In the genomic region with DNA sequence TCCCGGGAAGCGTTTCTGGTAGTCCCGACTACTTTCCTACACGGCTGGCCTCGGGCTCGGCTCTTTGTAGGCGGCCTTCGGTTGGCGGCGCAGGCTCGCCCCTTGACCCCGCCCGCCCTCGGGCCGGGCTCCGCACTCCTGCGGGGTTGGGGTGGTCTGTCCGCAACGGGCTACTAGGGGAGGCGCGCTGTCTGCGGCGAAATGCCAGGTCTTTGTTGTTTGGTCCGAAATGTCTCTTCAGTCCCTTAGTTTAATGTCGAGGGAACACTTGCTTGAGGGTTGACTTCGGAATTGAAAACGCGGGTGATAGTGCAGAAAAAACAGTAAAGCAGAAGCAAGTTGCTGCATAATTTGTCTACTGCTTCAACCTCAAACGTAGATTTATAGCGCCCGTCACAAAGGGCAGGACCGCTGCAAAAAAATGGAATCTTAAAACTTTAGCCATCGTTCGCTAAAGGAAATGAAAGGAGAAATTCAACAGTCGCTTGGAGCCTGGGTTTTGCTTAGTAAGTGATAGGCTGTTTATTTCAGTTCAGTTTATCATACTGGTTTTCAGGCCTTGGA, we compare ENCODE assay signal across 8 cellular contexts. TPM values are rescaled to one million over a fixed set of nuclear protein-coding genes. Genes with fewer than 3 reads are reported as not detected.
DNase-seq lines count a peak whose midpoint lies in the region; ATAC-seq and TF ChIP-seq lines count a peak whose summit lies in the region.

No MANE protein-coding gene starts in this region.

- in situ Hi-C loops in mammary epithelial cell (cut with MboI; ENCODE audit: low sequenced_read_pairs in 2 of 2) = no loop called here

- H3K4me2 ChIP-seq in mammary epithelial cell (ENCODE audit: insufficient read depth, low read depth, low read length) = peak overlapping the region; percentile 81

- H3K4me3 ChIP-seq in mammary epithelial cell (replicated peaks in 1 of 3; ENCODE audit: insufficient read depth in 1 of 3, low read depth in 2 of 3, low read length in 3 of 3) (peak overlapping the region; percentile 78 to 96 (median 93)), lower lobe of right lung (peak overlapping the region; percentile 79), upper lobe of right lung (peak overlapping the region; percentile 92)

- no peaks in the 10 kb centered on the region for H4K20me1 ChIP-seq in mammary epithelial cell (ENCODE audit: insufficient read depth, low read length)

- intact Hi-C loops in mammary epithelial cell (cut with micrococcal nuclease) = loop anchor here (10.0 kb wide), 1 partner anchor 610 kb away; a partner anchor contains a TSS
- intact Hi-C loops in lower lobe of right lung (cut with DNase I) = no loop called here
- intact Hi-C loops in upper lobe of right lung (cut with DNase I) = no loop called here

- H3K9me3 ChIP-seq in mammary epithelial cell (replicated peaks; ENCODE audit: insufficient read depth, low read length) = no peaks in the 10 kb centered on the region
- H3K9me3 ChIP-seq in lower lobe of right lung = no peaks in the 10 kb centered on the region
- no peaks in the 10 kb centered on the region for H3K9me3 ChIP-seq in upper lobe of right lung

- CTCF ChIA-PET in mammary epithelial cell (lab: Charles Lee; ENCODE audit: low non-redundant PET) = interaction anchor here (0.7 kb wide), 2 partner anchors 16 to 20 kb away, joined by 3 read pairs; no protein-coding TSS in a partner anchor

- H3K27me3 ChIP-seq in mammary epithelial cell (ENCODE audit: insufficient read depth, low read length) (no peaks in the 10 kb centered on the region), lower lobe of right lung (ENCODE audit: low read depth) (no peaks in the 10 kb centered on the region), upper lobe of right lung (no peaks in the 10 kb centered on the region)

- ATAC-seq in HG02571 (IDR thresholded peaks at IDR 0.05; ENCODE audit: unreplicated experiment) (peak; percentile 45), lower lobe of right lung (peak; percentile 65 to 72), upper lobe of right lung (peak; percentile 54)

- DNase-seq in NCI-H526 (lab: John Stamatoyannopoulos, UW) (peak; percentile 43 to 46), NCI-H526 treated with DMSO at 0.1 percent for 48 hours (lab: John Stamatoyannopoulos, UW) (no peak), MV-4-11 (lab: John Stamatoyannopoulos, UW) (peak; percentile 58), mammary epithelial cell (no peak), lower lobe of right lung (no peak), upper lobe of right lung (no peak), Ammon's horn (ENCODE audit: low spot score) (no peak)

- H3K9ac ChIP-seq in mammary epithelial cell (ENCODE audit: insufficient read depth, low read length) = peak overlapping the region; percentile 90

- no peak for TF ChIP-seq CTCF in mammary epithelial cell (conservative IDR thresholded peaks at IDR 0.05 in 1 of 2, IDR thresholded peaks at IDR 0.05 in 1 of 2; ENCODE audit: extremely low read depth in 1 of 2, insufficient read depth in 1 of 2, low read depth in 1 of 2, low read length in 2 of 2)
- TF ChIP-seq CTCF in lower lobe of right lung (IDR thresholded peaks at IDR 0.05) = no peak
- no peak for TF ChIP-seq CTCF in upper lobe of right lung (IDR thresholded peaks at IDR 0.05)

- H3K4me1 ChIP-seq in mammary epithelial cell (ENCODE audit: insufficient read depth, low read length) (peaks cover 32% of the 10 kb centered on the region), lower lobe of right lung (peaks cover 57% of the 10 kb centered on the region), upper lobe of right lung (peaks cover 42% of the 10 kb centered on the region)

- peak overlapping the region; percentile 97 for H2AFZ ChIP-seq in mammary epithelial cell (ENCODE audit: low read depth, low read length)

- H3K27ac ChIP-seq in mammary epithelial cell (ENCODE audit: insufficient read depth, low read depth, low read length) = peak overlapping the region; percentile 77
- H3K27ac ChIP-seq in lower lobe of right lung = peak overlapping the region; percentile 95
- H3K27ac ChIP-seq in upper lobe of right lung = peak overlapping the region; percentile 95

- TSS peak; percentile 39 for BruUV-seq in mammary epithelial cell (replicated peaks; lab: Mats Ljungman, UMichigan)

- H3K79me2 ChIP-seq in mammary epithelial cell (ENCODE audit: insufficient read depth, low read length) = peaks cover 68% of the 10 kb centered on the region

- H3K36me3 ChIP-seq in mammary epithelial cell (ENCODE audit: insufficient read depth, low read length) = peaks cover 5% of the 10 kb centered on the region
- peaks cover 23% of the 10 kb centered on the region for H3K36me3 ChIP-seq in lower lobe of right lung
- H3K36me3 ChIP-seq in upper lobe of right lung = peaks cover 10% of the 10 kb centered on the region

- dilution Hi-C loops in mammary epithelial cell (cut with HindIII; ENCODE audit: low sequenced_read_pairs) = no loop called here

- WGBS in mammary epithelial cell (ENCODE audit: low coverage, missing lambda C conversion rate) = 0% methylated on average over 10 of the region's 35 CpGs

RNA-seq across cellular contexts. Expression of a gene that starts 0.4 kb away (rescaled TPM):
- total RNA-seq in mammary epithelial cell = 10 to 100 TPM; 36.6 to 99.9 TPM
- polyA plus RNA-seq in mammary epithelial cell = 78.8 TPM
- 78.0 TPM for polyA minus RNA-seq in mammary epithelial cell
- total RNA-seq in lower lobe of right lung = 44.6 TPM
- 34.4 TPM for total RNA-seq in upper lobe of right lung

RNA-seq across cellular contexts. Expression of a gene that starts 0.5 kb away (rescaled TPM):
- total RNA-seq in mammary epithelial cell = 10 to 100 TPM; 23.4 to 30.2 TPM
- polyA plus RNA-seq in mammary epithelial cell = 14.8 TPM
- polyA minus RNA-seq in mammary epithelial cell = not detected
- total RNA-seq in lower lobe of right lung = 17.9 TPM
- total RNA-seq in upper lobe of right lung = 19.5 TPM

RNA-seq across cellular contexts. Expression of a gene that starts 19.5 kb away (rescaled TPM):
- total RNA-seq in mammary epithelial cell (1 to 10 TPM; 3.3 to 4.8 TPM), lower lobe of right lung (3.4 TPM), upper lobe of right lung (2.1 TPM)
- 0.28 TPM for polyA plus RNA-seq in mammary epithelial cell
- polyA minus RNA-seq in mammary epithelial cell = not detected

Comparison
In these comparisons a context has a peak if more than half of its experiments do, and no peak if none do; other contexts are left out.
1. DNase-seq: peak in NCI-H526 (2 of 2) and MV-4-11 (single experiment); none in NCI-H526 treated with DMSO at 0.1 percent for 48 hours (single experiment), mammary epithelial cell (single experiment), lower lobe of right lung (single experiment), upper lobe of right lung (single experiment) and Ammon's horn (single experiment).
2. Peak in every context shown above with its lines, with median percentiles within 50 percentile points of each other: ATAC-seq, H3K27ac ChIP-seq and H3K4me3 ChIP-seq.